27 cellular contexts compared by ENCODE assay signal in genomic region chr1:199959775-199960110, GRCh38.
"Had no signal": no experiment of that assay in that cellular context is flagged by ENCODE, and none has a peak within 500 bp of the region (broad histone marks: within the 10 kb centered on the region; RNA-seq: fewer than 3 reads in every experiment).

No MANE protein-coding gene starts in this region.

- H3K27ac Mint-ChIP-seq: stimulated activated effector memory CD8-positive, alpha-beta T cell treated with anti-CD3 and anti-CD28 coated beads, Interleukin-12 subunit alpha, Interleukin-12 subunit beta, amount 100 ng/mL, for 72 hours; stimulated activated memory B cell treated with anti-CD40 and anti-IgM and Interleukin-4, amounts not matched to agents 10 μg/mL and 1 μg/mL and 100 μg/mL, for 72 hours; stimulated activated naive B cell treated with anti-CD40 and anti-IgM and Interleukin-4, amounts not matched to agents 10 μg/mL and 1 μg/mL and 100 μg/mL, for 72 hours; stimulated activated naive CD8-positive, alpha-beta T cell treated with anti-CD3 and anti-CD28 coated beads, Interleukin-15, amount 100 ng/mL, for 72 hours; stimulated activated naive CD8-positive, alpha-beta T cell treated with anti-CD3 and anti-CD28 coated beads, Interleukin-15, Interleukin-2, amounts not matched to agents 100 ng/mL and 50 ng/mL, for 24 hours; type B pancreatic cell had no signal

- H3K27ac ChIP-seq: stomach, suprapubic skin, thoracic aorta, thyroid gland, tibial artery, tibial nerve, transverse colon, upper lobe of left lung, upper lobe of right lung, uterus, vagina had no signal

- DNase-seq: stimulated activated CD4-positive, alpha-beta T cell treated with anti-CD3 and anti-CD28 coated beads, Interleukin-2, amount 100 ng/mL, for 48 hours; stimulated activated CD4-positive, alpha-beta T cell treated with anti-CD3 and anti-CD28 coated beads, Interleukin-4, amount 100 ng/mL, for 1 hour; stimulated activated CD4-positive, alpha-beta T cell treated with anti-CD3 and anti-CD28 coated beads, Interleukin-4, amount 100 ng/mL, for 24 hours; stimulated activated CD4-positive, alpha-beta T cell treated with anti-CD3 and anti-CD28 coated beads, Interleukin-4, amount 100 ng/mL, for 4 hours; stimulated activated CD8-positive, alpha-beta memory T cell treated with anti-CD3 and anti-CD28 coated beads, Interleukin-4, amount 100 ng/mL, for 48 hours; stimulated activated naive B cell treated with anti-CD40 and anti-IgM and Interleukin-4, amounts not matched to agents 10 μg/mL and 1 μg/mL and 100 μg/mL, for 72 hours; stimulated activated naive CD4-positive, alpha-beta T cell; stimulated activated naive CD4-positive, alpha-beta T cell treated with Interleukin-2 at 50 U/mL for 16 hours; stimulated activated naive CD8-positive, alpha-beta T cell treated with anti-CD3 and anti-CD28 coated beads, Interleukin-15, amount 100 ng/mL, for 72 hours; stimulated activated naive CD8-positive, alpha-beta T cell treated with anti-CD3 and anti-CD28 coated beads, Interleukin-15, Interleukin-2, amounts not matched to agents 100 U/mL and 50 U/mL, for 24 hours; stomach; substantia nigra; thyroid gland; tibial artery; transverse colon; upper lobe of right lung; uterus had no signal

- H3K36me3 ChIP-seq: stomach, suprapubic skin, thoracic aorta, thyroid gland, tibial artery, tibial nerve, transverse colon, upper lobe of left lung, upper lobe of right lung, uterus, vagina had no signal

- H3K4me1 Mint-ChIP-seq: stimulated activated effector memory CD8-positive, alpha-beta T cell treated with anti-CD3 and anti-CD28 coated beads, Interleukin-12 subunit alpha, Interleukin-12 subunit beta, amount 100 ng/mL, for 72 hours; stimulated activated memory B cell treated with anti-CD40 and anti-IgM and Interleukin-4, amounts not matched to agents 10 μg/mL and 1 μg/mL and 100 μg/mL, for 72 hours; stimulated activated naive B cell treated with anti-CD40 and anti-IgM and Interleukin-4, amounts not matched to agents 10 μg/mL and 1 μg/mL and 100 μg/mL, for 72 hours; stimulated activated naive CD8-positive, alpha-beta T cell treated with anti-CD3 and anti-CD28 coated beads, Interleukin-15, amount 100 ng/mL, for 72 hours had no signal

- H3K36me3 Mint-ChIP-seq: stimulated activated effector memory CD8-positive, alpha-beta T cell treated with anti-CD3 and anti-CD28 coated beads, Interleukin-12 subunit alpha, Interleukin-12 subunit beta, amount 100 ng/mL, for 72 hours; stimulated activated memory B cell treated with anti-CD40 and anti-IgM and Interleukin-4, amounts not matched to agents 10 μg/mL and 1 μg/mL and 100 μg/mL, for 72 hours; stimulated activated naive B cell treated with anti-CD40 and anti-IgM and Interleukin-4, amounts not matched to agents 10 μg/mL and 1 μg/mL and 100 μg/mL, for 72 hours; type B pancreatic cell had no signal

- H3K9me3 ChIP-seq: stomach, suprapubic skin, thoracic aorta, thyroid gland, tibial artery, transverse colon, upper lobe of left lung, upper lobe of right lung, uterus, vagina had no signal

- H3K27me3 Mint-ChIP-seq: type B pancreatic cell had no signal

- H3K4me3 ChIP-seq: stomach, suprapubic skin, thoracic aorta, thyroid gland, tibial artery, tibial nerve, transverse colon, upper lobe of left lung, upper lobe of right lung, uterus, vagina had no signal

- FAIRE-seq: urothelium cell line had no signal

- H3K27me3 ChIP-seq: stomach, suprapubic skin, thyroid gland, tibial artery, tibial nerve, transverse colon, upper lobe of left lung, upper lobe of right lung, uterus, vagina had no signal

- H3K4me1 ChIP-seq: stomach, suprapubic skin, thyroid gland, tibial artery, tibial nerve, transverse colon, upper lobe of left lung, upper lobe of right lung, uterus, vagina had no signal

- H3K4me3 Mint-ChIP-seq: stimulated activated effector memory CD8-positive, alpha-beta T cell treated with anti-CD3 and anti-CD28 coated beads, Interleukin-12 subunit alpha, Interleukin-12 subunit beta, amount 100 ng/mL, for 72 hours; stimulated activated memory B cell treated with anti-CD40 and anti-IgM and Interleukin-4, amounts not matched to agents 10 μg/mL and 1 μg/mL and 100 μg/mL, for 72 hours; stimulated activated naive B cell treated with anti-CD40 and anti-IgM and Interleukin-4, amounts not matched to agents 10 μg/mL and 1 μg/mL and 100 μg/mL, for 72 hours; stimulated activated naive CD8-positive, alpha-beta T cell treated with anti-CD3 and anti-CD28 coated beads, Interleukin-15, amount 100 ng/mL, for 72 hours; stimulated activated naive CD8-positive, alpha-beta T cell treated with anti-CD3 and anti-CD28 coated beads, Interleukin-15, Interleukin-2, amounts not matched to agents 100 ng/mL and 50 ng/mL, for 24 hours; type B pancreatic cell had no signal

- ATAC-seq: stimulated activated effector memory CD8-positive, alpha-beta T cell treated with anti-CD3 and anti-CD28 coated beads, Interleukin-12 subunit alpha, Interleukin-12 subunit beta, amount 100 ng/mL, for 72 hours; stimulated activated memory B cell treated with anti-CD40 and anti-IgM and Interleukin-4, amounts not matched to agents 10 μg/mL and 1 μg/mL and 100 μg/mL, for 72 hours; stimulated activated naive B cell treated with anti-CD40 and anti-IgM and Interleukin-4, amounts not matched to agents 10 μg/mL and 1 μg/mL and 100 μg/mL, for 72 hours; stimulated activated naive CD8-positive, alpha-beta T cell treated with anti-CD3 and anti-CD28 coated beads, Interleukin-15, amount 100 ng/mL, for 72 hours; stimulated activated naive CD8-positive, alpha-beta T cell treated with anti-CD3 and anti-CD28 coated beads, Interleukin-15, Interleukin-2, amounts not matched to agents 100 U/mL and 50 U/mL, for 24 hours; upper lobe of right lung had no signal

- H3K9me3 Mint-ChIP-seq: stimulated activated effector memory CD8-positive, alpha-beta T cell treated with anti-CD3 and anti-CD28 coated beads, Interleukin-12 subunit alpha, Interleukin-12 subunit beta, amount 100 ng/mL, for 72 hours; stimulated activated memory B cell treated with anti-CD40 and anti-IgM and Interleukin-4, amounts not matched to agents 10 μg/mL and 1 μg/mL and 100 μg/mL, for 72 hours; stimulated activated naive CD8-positive, alpha-beta T cell treated with anti-CD3 and anti-CD28 coated beads, Interleukin-15, amount 100 ng/mL, for 72 hours; stimulated activated naive CD8-positive, alpha-beta T cell treated with anti-CD3 and anti-CD28 coated beads, Interleukin-15, Interleukin-2, amounts not matched to agents 100 ng/mL and 50 ng/mL, for 24 hours; type B pancreatic cell had no signal
